Comparison of ENCODE assay signal across 8 cellular contexts in genomic region chr3:169147246-169148008, GRCh38.
DNase-seq lines count a peak whose midpoint lies in the region; ATAC-seq and TF ChIP-seq lines count a peak whose summit lies in the region.

No MANE protein-coding gene starts in this region.

- TF ChIP-seq CTCF in CD8-positive, alpha-beta T cell (IDR thresholded peaks at IDR 0.05), result no peak
- TF ChIP-seq CTCF in endothelial cell (IDR thresholded peaks at IDR 0.05; ENCODE audit: unreplicated experiment) (no peak), tibial artery (IDR thresholded peaks at IDR 0.05) (no peak)

- H3K27me3 Mint-ChIP-seq in CD8-positive, alpha-beta T cell (ENCODE audit: low read depth), result peaks cover 70% of the 10 kb centered on the region
- H3K27me3 Mint-ChIP-seq in endothelial cell (ENCODE audit: unreplicated experiment) (peaks cover 5% of the 10 kb centered on the region), memory B cell (peaks cover 25% of the 10 kb centered on the region)

- no peaks in the 10 kb centered on the region for H3K36me3 Mint-ChIP-seq in CD8-positive, alpha-beta T cell
- peaks cover 6% of the 10 kb centered on the region for H3K36me3 Mint-ChIP-seq in endothelial cell (ENCODE audit: low read depth, unreplicated experiment)
- H3K36me3 Mint-ChIP-seq in memory B cell, result no peaks in the 10 kb centered on the region

- intact Hi-C loops in CD8-positive, alpha-beta T cell (cut with DNase I, micrococcal nuclease), result loop anchor here (5.0 to 10.0 kb wide), 3 partner anchors 520 to 600 kb away; no protein-coding TSS in a partner anchor
- intact Hi-C loops in tibial artery (cut with DNase I; ENCODE audit: low total_unique reads), result loop anchor here (5.0 kb wide), 1 partner anchor 515 kb away; the partner anchor contains the start of gene MECOM

- H3K4me1 ChIP-seq in CD8-positive, alpha-beta T cell (ENCODE audit: insufficient read depth, low read length), result peaks cover 23% of the 10 kb centered on the region
- H3K4me1 ChIP-seq in HUES64 (ENCODE audit: insufficient read depth, low read length) (peaks cover 22% of the 10 kb centered on the region), tibial artery (peaks cover 0 to 29% (median 14%) of the 10 kb centered on the region in 4 donors)

- H3K9me3 ChIP-seq in CD8-positive, alpha-beta T cell (ENCODE audit: low read length), result no peaks in the 10 kb centered on the region
- no peaks in the 10 kb centered on the region for H3K9me3 ChIP-seq in HUES64 (ENCODE audit: insufficient read depth, low read depth, low read length)
- no peaks in the 10 kb centered on the region for H3K9me3 ChIP-seq in tibial artery

- H3K27ac Mint-ChIP-seq in CD8-positive, alpha-beta T cell, result no peak overlapping the region
- H3K27ac Mint-ChIP-seq in endothelial cell (ENCODE audit: unreplicated experiment) (peak overlapping the region; percentile 93), memory B cell (no peak overlapping the region)

- peaks cover 27% of the 10 kb centered on the region for H3K27me3 ChIP-seq in CD8-positive, alpha-beta T cell (ENCODE audit: insufficient read depth, low read length)
- H3K27me3 ChIP-seq in HUES64 (ENCODE audit: insufficient read depth, low read length) (peaks cover 73% of the 10 kb centered on the region), tibial artery (peaks cover 0 to 57% of the 10 kb centered on the region in 2 donors)

- H3K4me1 Mint-ChIP-seq in CD8-positive, alpha-beta T cell (ENCODE audit: low read depth), result peaks cover 25% of the 10 kb centered on the region
- H3K4me1 Mint-ChIP-seq in endothelial cell (ENCODE audit: unreplicated experiment) (peaks cover 43% of the 10 kb centered on the region), memory B cell (peaks cover 15% of the 10 kb centered on the region)

- no peak for DNase-seq in CD8-positive, alpha-beta T cell
- DNase-seq in endothelial cell (ENCODE audit: low spot score), result peak; percentile 52
- DNase-seq in memory B cell (ENCODE audit: low spot score in 2 of 2), result no peak
- DNase-seq in tibial artery, result peak; percentile 27 to 60

- H3K4me3 Mint-ChIP-seq in CD8-positive, alpha-beta T cell, result peak overlapping the region; percentile 56
- peak overlapping the region; percentile 98 for H3K4me3 Mint-ChIP-seq in endothelial cell (ENCODE audit: unreplicated experiment)
- H3K4me3 Mint-ChIP-seq in memory B cell, result peak overlapping the region; percentile 45

- WGBS in HUES64, result under 1% methylated on average over 28 of the region's 29 CpGs

- CTCF ChIA-PET in CD8-positive, alpha-beta T cell (lab: Charles Lee), result no interaction called here

- H3K27ac ChIP-seq in CD8-positive, alpha-beta T cell (ENCODE audit: low read depth, low read length), result no peak overlapping the region
- H3K27ac ChIP-seq in HUES64 (ENCODE audit: low read depth, low read length) (no peak overlapping the region), tibial artery (peak overlapping the region; percentile 39 to 58)

- ATAC-seq in CD8-positive, alpha-beta T cell, result no peak
- ATAC-seq in SK-N-SH treated with all-trans-retinoic acid at 6 μM for 48 hours (peak; percentile 76), memory B cell (ENCODE audit: low read depth) (no peak), GM21576 (IDR thresholded peaks at IDR 0.05; ENCODE audit: unreplicated experiment) (no peak), GM18868 (IDR thresholded peaks at IDR 0.05; ENCODE audit: unreplicated experiment) (no peak)

- no peaks in the 10 kb centered on the region for H3K36me3 ChIP-seq in CD8-positive, alpha-beta T cell (ENCODE audit: insufficient read depth, low read length)
- H3K36me3 ChIP-seq in HUES64 (ENCODE audit: insufficient read depth, low read length) (no peaks in the 10 kb centered on the region), tibial artery (no peaks in the 10 kb centered on the region)

- peak overlapping the region; percentile 37 for H3K4me3 ChIP-seq in CD8-positive, alpha-beta T cell (ENCODE audit: low read depth, low read length)
- H3K4me3 ChIP-seq in HUES64 (ENCODE audit: low read length) (peak overlapping the region; percentile 58), tibial artery (peak overlapping the region; percentile 44 to 55)

- H3K9ac ChIP-seq in HUES64 (ENCODE audit: low read depth, low read length), result no peak overlapping the region

- H3K9me3 Mint-ChIP-seq in CD8-positive, alpha-beta T cell, result no peaks in the 10 kb centered on the region
- H3K9me3 Mint-ChIP-seq in endothelial cell (ENCODE audit: unreplicated experiment) (no peaks in the 10 kb centered on the region), memory B cell (no peaks in the 10 kb centered on the region)

- POLR2A ChIA-PET in CD8-positive, alpha-beta T cell (lab: Charles Lee), result no interaction called here

TF ChIP-seq in SK-N-SH treated with all-trans-retinoic acid at 6 μM for 48 hours, 23 proteins besides CTCF, POLR2A, EP300 and RAD21:
- TF ChIP-seq ZNF565 (CRISPR knock-in tag; conservative IDR thresholded peaks at IDR 0.05; ENCODE audit: low read depth) (no peak), ZC3H10 (CRISPR knock-in tag; IDR thresholded peaks at IDR 0.05) (no peak), PATZ1 (CRISPR knock-in tag; IDR thresholded peaks at IDR 0.05; ENCODE audit: borderline replicate concordance) (no peak), RARB (CRISPR knock-in tag; IDR thresholded peaks at IDR 0.05) (no peak), ZFP3 (CRISPR knock-in tag; IDR thresholded peaks at IDR 0.05) (no peak), POU6F1 (CRISPR knock-in tag; IDR thresholded peaks at IDR 0.05; ENCODE audit: borderline replicate concordance, low read depth) (no peak), ZNF8 (CRISPR knock-in tag; IDR thresholded peaks at IDR 0.05) (no peak), PPARA (CRISPR knock-in tag; IDR thresholded peaks at IDR 0.05; ENCODE audit: borderline replicate concordance) (no peak), ISL1 (CRISPR knock-in tag; IDR thresholded peaks at IDR 0.05) (no peak), ESRRG (CRISPR knock-in tag; IDR thresholded peaks at IDR 0.05) (no peak), CSDC2 (CRISPR knock-in tag; IDR thresholded peaks at IDR 0.05) (no peak), ARNTL (CRISPR knock-in tag; IDR thresholded peaks at IDR 0.05; ENCODE audit: borderline replicate concordance, low read depth) (no peak), TCF4 (CRISPR knock-in tag; IDR thresholded peaks at IDR 0.05; ENCODE audit: borderline replicate concordance) (no peak), SNAI2 (CRISPR knock-in tag; IDR thresholded peaks at IDR 0.05) (no peak), CREB5 (CRISPR knock-in tag; IDR thresholded peaks at IDR 0.05; ENCODE audit: low read depth) (no peak), GLIS3 (CRISPR knock-in tag; IDR thresholded peaks at IDR 0.05) (no peak), TOX (CRISPR knock-in tag; IDR thresholded peaks at IDR 0.05; ENCODE audit: borderline replicate concordance) (no peak), ZNF70 (CRISPR knock-in tag; IDR thresholded peaks at IDR 0.05) (no peak), BACH2 (CRISPR knock-in tag; IDR thresholded peaks at IDR 0.05; ENCODE audit: borderline replicate concordance) (no peak), OSR1 (CRISPR knock-in tag; IDR thresholded peaks at IDR 0.05) (no peak)

Comparison
In these comparisons a context has a peak if more than half of its experiments do, and no peak if none do; other contexts are left out.
1. DNase-seq: peak in endothelial cell (single experiment) and tibial artery (2 of 2); none in CD8-positive, alpha-beta T cell (0 of 7) and memory B cell (0 of 2).
2. H3K27ac ChIP-seq: peak in tibial artery (2 of 2); none in CD8-positive, alpha-beta T cell (single experiment) and HUES64 (single experiment).
3. H3K4me3 Mint-ChIP-seq: peak in every context shown above with its lines; median percentile 98 in endothelial cell; 56 in CD8-positive, alpha-beta T cell; 45 in memory B cell.
4. Peak in every context shown above with its lines, with median percentiles within 50 percentile points of each other: H3K4me3 ChIP-seq.